ENCODE assay signal across 21 cellular contexts in the genomic region with DNA sequence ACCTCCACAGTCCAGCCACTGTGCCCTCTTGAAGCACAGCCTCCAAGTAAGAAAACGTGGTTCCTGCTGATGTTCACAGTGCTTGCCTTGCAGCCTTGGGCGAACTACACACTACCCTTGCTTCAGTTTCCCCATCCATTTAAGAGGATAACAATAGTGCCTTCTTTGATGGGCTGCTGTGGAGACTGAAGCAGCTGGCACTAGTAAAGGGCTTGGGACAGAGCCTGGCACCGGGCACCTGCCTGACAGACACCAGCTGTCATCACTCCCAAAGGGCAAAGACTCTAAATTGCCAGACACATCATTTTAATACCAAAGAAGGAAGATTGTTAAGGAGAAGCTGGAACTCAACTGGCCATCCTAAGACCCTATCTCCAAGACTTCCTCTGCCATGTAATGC. TPM values are rescaled to one million over a fixed set of nuclear protein-coding genes. Genes with fewer than 3 reads are reported as not detected.
DNase-seq lines count a peak whose midpoint lies in the region; FAIRE-seq lines count a peak whose summit lies in the region.
"Had no signal": no experiment of that assay in that cellular context is flagged by ENCODE, and none has a peak within 500 bp of the region (broad histone marks: within the 10 kb centered on the region; RNA-seq: fewer than 3 reads in every experiment).

No MANE protein-coding gene starts in this region.

- in situ Hi-C loops in ACHN (cut with HindIII; ENCODE audit: low pct_ligation_motif_present, low pct_unique_long_range_greater_than_20kb, low sequenced_read_pairs) = no loop called here

- peak overlapping the region; percentile 94 for H3K27ac ChIP-seq in temporal lobe (ENCODE audit: low read depth, low read length)
- H3K27ac ChIP-seq: 22Rv1, GM23248 had no signal

- FAIRE-seq in HTR-8/SVneo (lab: Jason Lieb, UNC) = no peak
- FAIRE-seq: D721Med, HepG2, K562 had no signal

- DNase-seq in DMS 273 (lab: John Stamatoyannopoulos, UW; ENCODE audit: unreplicated experiment) (peak; percentile 7), DMS 273 treated with DMSO at 0.1 percent for 48 hours (lab: John Stamatoyannopoulos, UW) (no peak), globus pallidus (ENCODE audit: low spot score) (peak; percentile 81), myocyte (ENCODE audit: low read depth) (peak; percentile 47), HTR-8/SVneo (ENCODE audit: insufficient read length, low spot score) (no peak), DMS153 (lab: John Stamatoyannopoulos, UW) (no peak), ACHN (no peak)
- DNase-seq: DMS79 treated with DMSO at 0.1 percent for 48 hours, GM23248, MG63, NCI-H1417, NCI-H1694 treated with DMSO at 0.1 percent for 48 hours, NCI-H2227 treated with DMSO at 0.1 percent for 48 hours, NCI-H510A, SHP77 had no signal

RNA-seq across cellular contexts. Expression of a gene that starts 3.1 kb away (rescaled TPM):
- total RNA-seq in myocyte (0.21 and 0.72 TPM in 2 replicates), temporal lobe (0.49 TPM)
- polyA plus RNA-seq in myocyte (2012) = 0.35 TPM
- total RNA-seq: HepG2, K562 had no signal
- polyA plus RNA-seq: CD14-positive monocyte, HepG2, K562 had no signal

Comparison
In these comparisons a context has a peak if more than half of its experiments do, and no peak if none do; other contexts are left out.
1. DNase-seq: peak in DMS 273 (single experiment), globus pallidus (single experiment) and myocyte (single experiment); none in DMS 273 treated with DMSO at 0.1 percent for 48 hours (single experiment), HTR-8/SVneo (single experiment), DMS153 (single experiment) and ACHN (single experiment).